24 cellular contexts compared by ENCODE assay signal in the genomic region with DNA sequence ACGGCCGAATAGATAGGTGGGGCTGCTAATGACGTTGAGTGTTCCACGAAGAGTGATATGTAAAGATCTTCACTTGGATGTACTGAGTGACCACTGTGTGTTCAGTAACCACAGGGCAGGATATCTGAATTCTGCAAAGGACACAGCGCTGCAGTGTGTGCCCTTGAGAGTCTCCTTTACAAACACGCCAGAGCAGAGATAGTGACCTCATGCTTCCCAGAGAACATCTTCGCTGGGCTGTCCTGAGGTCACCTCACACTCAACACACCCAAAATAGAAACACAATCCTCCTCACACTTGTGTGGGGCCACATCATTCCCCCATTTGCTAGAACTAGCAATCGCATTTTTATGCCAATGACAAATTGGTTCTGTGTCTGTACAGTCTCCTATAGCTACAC.
"Had no signal": no experiment of that assay in that cellular context is flagged by ENCODE, and none has a peak within 500 bp of the region (broad histone marks: within the 10 kb centered on the region; RNA-seq: fewer than 3 reads in every experiment).

No MANE protein-coding gene starts in this region.

- H3K4me1 ChIP-seq: ascending aorta, prostate gland, transverse colon had no signal

- ATAC-seq: left lung; stimulated activated naive B cell treated with anti-CD40 and anti-IgM and Interleukin-4, amounts not matched to agents 10 μg/mL and 1 μg/mL and 100 μg/mL, for 72 hours had no signal

- H3K4me3 ChIP-seq: ascending aorta, left lung, pancreas, prostate gland, transverse colon had no signal

- H3K9me3 ChIP-seq: ascending aorta, left lung, pancreas, prostate gland, transverse colon had no signal

- H3K27ac ChIP-seq: ascending aorta, left lung, pancreas, prostate gland, transverse colon had no signal

- DNase-seq: activated CD4-positive, alpha-beta memory T cell treated with anti-CD3 and anti-CD28 coated beads for 36 hours; activated CD4-positive, alpha-beta T cell treated with anti-CD3 and anti-CD28 coated beads, Interleukin-2, amount 10 ng/mL, durations not matched to agents 24 days and 14 days; activated CD4-positive, CD25-positive, alpha-beta regulatory T cell treated with anti-CD3 and anti-CD28 coated beads, Interleukin-2, amount 50 U/mL, for 72 hours; activated CD8-positive, alpha-beta memory T cell treated with anti-CD3 and anti-CD28 coated beads, Interleukin-2, amount 50 U/mL, for 4 hours; activated effector memory CD4-positive, alpha-beta T cell treated with anti-CD3 and anti-CD28 coated beads, Interleukin-2, amount 50 U/mL, for 16 hours; activated naive CD4-positive, alpha-beta T cell treated with anti-CD3 and anti-CD28 coated beads for 36 hours; activated naive CD8-positive, alpha-beta T cell treated with anti-CD3 and anti-CD28 coated beads for 36 hours; activated T-cell treated with anti-CD3 and anti-CD28 coated beads, Interleukin-2, amount 50 U/mL, for 1 hour; caudate nucleus; cortex of kidney; head of caudate nucleus; kidney glomerular epithelial cell; left lung; naive B cell; nucleus accumbens; pancreas; retina; stimulated activated CD4-positive, alpha-beta T cell treated with anti-CD3 and anti-CD28 coated beads, Interleukin-15, amount 100 ng/mL, for 24 hours; stimulated activated CD4-positive, alpha-beta T cell treated with anti-CD3 and anti-CD28 coated beads, Interleukin-2, amount 100 ng/mL, for 24 hours; stimulated activated naive B cell treated with anti-CD40 and anti-IgM and Interleukin-4, amounts not matched to agents 10 μg/mL and 1 μg/mL and 100 μg/mL, for 72 hours; T-helper 9 cell; transverse colon had no signal

- H3K36me3 ChIP-seq: ascending aorta, left lung, pancreas, prostate gland, transverse colon had no signal

- H3K27me3 ChIP-seq: ascending aorta, left lung, pancreas, transverse colon had no signal
